In the genomic region with DNA sequence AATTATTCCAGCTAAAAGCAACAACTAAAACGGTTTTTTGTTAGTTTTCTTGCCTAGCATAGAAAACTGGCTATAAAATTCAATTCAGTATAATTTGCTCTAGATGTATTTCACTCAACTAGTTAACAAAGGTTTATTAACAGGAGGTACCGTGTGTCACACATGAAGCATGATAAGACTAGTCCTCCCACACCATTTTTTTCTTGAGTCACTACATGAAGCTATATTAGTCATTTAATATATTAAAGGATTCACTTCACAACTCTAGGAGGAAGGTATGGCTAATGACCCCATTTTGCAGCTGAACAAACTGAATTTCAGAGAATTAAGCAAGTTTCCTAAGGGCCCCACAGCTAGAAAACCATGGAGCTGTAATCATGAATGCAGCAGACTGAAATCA, we compare ENCODE assay signal across 24 cellular contexts.
A peak's percentile ranks its signal among the peaks of the same experiment; 100 is the strongest.
DNase-seq lines count a peak whose midpoint lies in the region; ATAC-seq and TF ChIP-seq lines count a peak whose summit lies in the region.
"Had no signal": no experiment of that assay in that cellular context is flagged by ENCODE, and none has a peak within 500 bp of the region (broad histone marks: within the 10 kb centered on the region; RNA-seq: fewer than 3 reads in every experiment).

No MANE protein-coding gene starts in this region.

- TF ChIP-seq CTCF in MCF 10A (IDR thresholded peaks at IDR 0.05; ENCODE audit: unreplicated experiment) (no peak), breast epithelium (IDR thresholded peaks at IDR 0.05) (no peak), foreskin keratinocyte (conservative IDR thresholded peaks at IDR 0.05) (no peak), type B pancreatic cell (conservative IDR thresholded peaks at IDR 0.05) (no peak)

- H3K4me3 Mint-ChIP-seq in MCF 10A (ENCODE audit: unreplicated experiment) (no peak overlapping the region), type B pancreatic cell (peak overlapping the region; percentile 6)
- no peak overlapping the region for H3K4me3 Mint-ChIP-seq in activated naive CD8-positive, alpha-beta T cell treated with anti-CD3 and anti-CD28 coated beads for 36 hours
- H3K4me3 Mint-ChIP-seq: activated B cell treated with CpG ODN at 0.5 μM for 24 hours; CD14-positive monocyte; dendritic cell treated with granulocyte-macrophage colony-stimulating factor and Interleukin-4, amounts not matched to agents 40 ng/mL and 50 ng/mL, for 4 days; naive B cell had no signal

- intact Hi-C loops in MCF 10A (cut with micrococcal nuclease) (loop anchor here (5.0 kb wide), 1 partner anchor 200 kb away; no protein-coding TSS in a partner anchor), breast epithelium (cut with DNase I; ENCODE audit: low total_unique reads) (no loop called here), right cardiac atrium (cut with DNase I) (no loop called here)

- WGBS in right cardiac atrium: 69% methylated on average over 2 of the region's 2 CpGs

- H3K36me3 Mint-ChIP-seq in MCF 10A (ENCODE audit: insufficient read depth, unreplicated experiment) (no peaks in the 10 kb centered on the region), type B pancreatic cell (no peaks in the 10 kb centered on the region)
- H3K36me3 Mint-ChIP-seq in activated naive CD8-positive, alpha-beta T cell treated with anti-CD3 and anti-CD28 coated beads for 36 hours: peaks cover 4% of the 10 kb centered on the region
- H3K36me3 Mint-ChIP-seq: CD14-positive monocyte, naive B cell had no signal

- no peaks in the 10 kb centered on the region for H3K9me3 Mint-ChIP-seq in MCF 10A (ENCODE audit: unreplicated experiment)
- H3K9me3 Mint-ChIP-seq in activated naive CD8-positive, alpha-beta T cell treated with anti-CD3 and anti-CD28 coated beads for 36 hours: no peaks in the 10 kb centered on the region
- peaks cover 8% of the 10 kb centered on the region for H3K9me3 Mint-ChIP-seq in type B pancreatic cell
- H3K9me3 Mint-ChIP-seq: activated B cell treated with CpG ODN at 0.5 μM for 24 hours; activated T-cell treated with anti-CD3 and anti-CD28 coated beads, Interleukin-2, amount 50 U/mL, for 72 hours; dendritic cell treated with granulocyte-macrophage colony-stimulating factor and Interleukin-4, amounts not matched to agents 40 ng/mL and 50 ng/mL, for 4 days; naive B cell had no signal

- no peaks in the 10 kb centered on the region for H3K27me3 Mint-ChIP-seq in MCF 10A (ENCODE audit: insufficient read depth, unreplicated experiment)
- no peaks in the 10 kb centered on the region for H3K27me3 Mint-ChIP-seq in activated naive CD8-positive, alpha-beta T cell treated with anti-CD3 and anti-CD28 coated beads for 36 hours
- no peaks in the 10 kb centered on the region for H3K27me3 Mint-ChIP-seq in type B pancreatic cell
- H3K27me3 Mint-ChIP-seq: dendritic cell treated with granulocyte-macrophage colony-stimulating factor and Interleukin-4, amounts not matched to agents 40 ng/mL and 50 ng/mL, for 4 days had no signal

- H3K4me1 ChIP-seq in breast epithelium (peaks cover 0 to 6% of the 10 kb centered on the region in 2 donors), foreskin keratinocyte (peaks cover 22% of the 10 kb centered on the region), right cardiac atrium (ENCODE audit: control insufficient read depth, insufficient read depth, low read length) (no peaks in the 10 kb centered on the region)
- H3K4me1 ChIP-seq: right atrium auricular region had no signal

- no peaks in the 10 kb centered on the region for H3K9me3 ChIP-seq in breast epithelium
- H3K9me3 ChIP-seq in right cardiac atrium (ENCODE audit: control insufficient read depth, low read length): no peaks in the 10 kb centered on the region
- H3K9me3 ChIP-seq: right atrium auricular region, thoracic aorta had no signal

- H3K27ac Mint-ChIP-seq in MCF 10A (ENCODE audit: low read depth, unreplicated experiment) (peak overlapping the region; percentile 43), type B pancreatic cell (no peak overlapping the region)
- peak overlapping the region; percentile 65 for H3K27ac Mint-ChIP-seq in activated naive CD8-positive, alpha-beta T cell treated with anti-CD3 and anti-CD28 coated beads for 36 hours
- H3K27ac Mint-ChIP-seq: activated B cell treated with CpG ODN at 0.5 μM for 24 hours; CD14-positive monocyte; dendritic cell treated with granulocyte-macrophage colony-stimulating factor and Interleukin-4, amounts not matched to agents 40 ng/mL and 50 ng/mL, for 4 days had no signal

- POLR2A ChIA-PET in MCF 10A (lab: Yijun Ruan, JAX): interaction anchor here (0.6 to 3.0 kb wide), 9 partner anchors 8 to 372 kb away, joined by 3 to 9 read pairs (median 3); a partner anchor contains a TSS

- H3K27ac ChIP-seq in breast epithelium: no peak overlapping the region
- H3K27ac ChIP-seq in foreskin keratinocyte: peak overlapping the region; percentile 95
- no peak overlapping the region for H3K27ac ChIP-seq in right cardiac atrium (ENCODE audit: low read length)
- H3K27ac ChIP-seq: PC-9, right atrium auricular region, SK-N-MC, thoracic aorta had no signal

- H3K36me3 ChIP-seq in breast epithelium: no peaks in the 10 kb centered on the region
- H3K36me3 ChIP-seq: right atrium auricular region, thoracic aorta had no signal

- H3K4me1 Mint-ChIP-seq in MCF 10A (ENCODE audit: insufficient read depth, unreplicated experiment): peaks cover 28% of the 10 kb centered on the region
- peaks cover 39% of the 10 kb centered on the region for H3K4me1 Mint-ChIP-seq in activated naive CD8-positive, alpha-beta T cell treated with anti-CD3 and anti-CD28 coated beads for 36 hours
- peaks cover 40% of the 10 kb centered on the region for H3K4me1 Mint-ChIP-seq in type B pancreatic cell (ENCODE audit: unreplicated experiment)
- H3K4me1 Mint-ChIP-seq: activated B cell treated with CpG ODN at 0.5 μM for 24 hours, CD14-positive monocyte, naive B cell had no signal

- TF ChIP-seq POLR2A in breast epithelium (IDR thresholded peaks at IDR 0.05): no peak

- no peak overlapping the region for H3K4me3 ChIP-seq in breast epithelium
- no peak overlapping the region for H3K4me3 ChIP-seq in right cardiac atrium (ENCODE audit: low read length)
- H3K4me3 ChIP-seq: PC-9, right atrium auricular region, SK-N-MC, thoracic aorta had no signal

- peak; percentile 91 for ATAC-seq in foreskin keratinocyte
- no peak for ATAC-seq in HG02870 (IDR thresholded peaks at IDR 0.05; ENCODE audit: unreplicated experiment)
- no peak for ATAC-seq in right cardiac atrium

- no peaks in the 10 kb centered on the region for H3K27me3 ChIP-seq in breast epithelium
- no peaks in the 10 kb centered on the region for H3K27me3 ChIP-seq in foreskin keratinocyte
- no peaks in the 10 kb centered on the region for H3K27me3 ChIP-seq in right cardiac atrium (ENCODE audit: control insufficient read depth, insufficient read depth)
- H3K27me3 ChIP-seq: right atrium auricular region had no signal

- BruUV-seq in MCF 10A (replicated peaks; lab: Mats Ljungman, UMichigan): no TSS peak

- DNase-seq in MCF 10A (ENCODE audit: unreplicated experiment) (peak; percentile 43), breast epithelium (ENCODE audit: low spot score in 2 of 2) (no peak), foreskin keratinocyte (peak; percentile 83 to 91), type B pancreatic cell (ENCODE audit: extremely low spot score, unreplicated experiment) (no peak), right cardiac atrium (no peak), NCI-H2029 (lab: John Stamatoyannopoulos, UW) (no peak)
- no peak for DNase-seq in activated naive CD8-positive, alpha-beta T cell treated with anti-CD3 and anti-CD28 coated beads for 36 hours
- DNase-seq: activated B cell treated with CpG ODN at 0.5 μM for 24 hours; activated CD8-positive, alpha-beta memory T cell treated with anti-CD3 and anti-CD28 coated beads for 24 hours; activated T-cell treated with anti-CD3 and anti-CD28 coated beads, Interleukin-2, amount 50 U/mL, for 72 hours; foreskin melanocyte; hippocampal formation; KBM-7; naive B cell; NCI-H1694 treated with DMSO at 0.1 percent for 48 hours; NCI-H2227 treated with DMSO at 0.1 percent for 48 hours; PC-9; stimulated activated CD4-positive, alpha-beta T cell treated with anti-CD3 and anti-CD28 coated beads, Interleukin-15, amount 100 ng/mL, for 24 hours had no signal

- CTCF ChIA-PET in MCF 10A (lab: Yijun Ruan, JAX): interaction anchor here (0.9 to 1.3 kb wide), 2 partner anchors 61 to 200 kb away, joined by 3 to 6 read pairs; no protein-coding TSS in a partner anchor

Comparison
In these comparisons a context has a peak if more than half of its experiments do, and no peak if none do; other contexts are left out.
1. DNase-seq: peak in MCF 10A (single experiment) and foreskin keratinocyte (2 of 2); none in breast epithelium (0 of 2), activated naive CD8-positive, alpha-beta T cell treated with anti-CD3 and anti-CD28 coated beads for 36 hours (single experiment), type B pancreatic cell (single experiment), right cardiac atrium (0 of 3) and NCI-H2029 (single experiment).